In genomic region chr9:99025616-99026270, GRCh38 we compare ENCODE assay signal across 1 cellular context.
TF ChIP-seq lines count a peak whose summit lies in the region.

No MANE protein-coding gene starts in this region.

TF ChIP-seq in WTC11, 78 proteins besides CTCF, POLR2A, EP300 and RAD21 (continued from another document):
- TF ChIP-seq, protein P1, sequence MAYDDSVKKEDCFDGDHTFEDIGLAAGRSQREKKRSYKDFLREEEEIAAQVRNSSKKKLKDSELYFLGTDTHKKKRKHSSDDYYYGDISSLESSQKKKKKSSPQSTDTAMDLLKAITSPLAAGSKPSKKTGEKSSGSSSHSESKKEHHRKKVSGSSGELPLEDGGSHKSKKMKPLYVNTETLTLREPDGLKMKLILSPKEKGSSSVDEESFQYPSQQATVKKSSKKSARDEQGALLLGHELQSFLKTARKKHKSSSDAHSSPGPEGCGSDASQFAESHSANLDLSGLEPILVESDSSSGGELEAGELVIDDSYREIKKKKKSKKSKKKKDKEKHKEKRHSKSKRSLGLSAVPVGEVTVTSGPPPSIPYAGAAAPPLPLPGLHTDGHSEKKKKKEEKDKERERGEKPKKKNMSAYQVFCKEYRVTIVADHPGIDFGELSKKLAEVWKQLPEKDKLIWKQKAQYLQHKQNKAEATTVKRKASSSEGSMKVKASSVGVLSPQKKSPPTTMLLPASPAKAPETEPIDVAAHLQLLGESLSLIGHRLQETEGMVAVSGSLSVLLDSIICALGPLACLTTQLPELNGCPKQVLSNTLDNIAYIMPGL (CRISPR knock-in tag; IDR thresholded peaks at IDR 0.05): no peak
- TF ChIP-seq NR3C1 (CRISPR knock-in tag; conservative IDR thresholded peaks at IDR 0.05; ENCODE audit: low read depth) (no peak), TEAD4 (CRISPR knock-in tag; IDR thresholded peaks at IDR 0.05) (no peak), FOXP1 (CRISPR knock-in tag; IDR thresholded peaks at IDR 0.05; ENCODE audit: borderline replicate concordance) (no peak)
- TF ChIP-seq, protein P2, sequence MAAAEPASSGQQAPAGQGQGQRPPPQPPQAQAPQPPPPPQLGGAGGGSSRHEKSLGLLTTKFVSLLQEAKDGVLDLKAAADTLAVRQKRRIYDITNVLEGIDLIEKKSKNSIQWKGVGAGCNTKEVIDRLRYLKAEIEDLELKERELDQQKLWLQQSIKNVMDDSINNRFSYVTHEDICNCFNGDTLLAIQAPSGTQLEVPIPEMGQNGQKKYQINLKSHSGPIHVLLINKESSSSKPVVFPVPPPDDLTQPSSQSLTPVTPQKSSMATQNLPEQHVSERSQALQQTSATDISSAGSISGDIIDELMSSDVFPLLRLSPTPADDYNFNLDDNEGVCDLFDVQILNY (CRISPR knock-in tag; IDR thresholded peaks at IDR 0.05): no peak
